23 cellular contexts compared by ENCODE assay signal in genomic region chr17:33469411-33469810, GRCh38.
"Had no signal": no experiment of that assay in that cellular context is flagged by ENCODE, and none has a peak within 500 bp of the region (broad histone marks: within the 10 kb centered on the region; RNA-seq: fewer than 3 reads in every experiment).

No MANE protein-coding gene starts in this region.

- H3K4me1 Mint-ChIP-seq: natural killer cell; stimulated activated effector memory CD8-positive, alpha-beta T cell treated with anti-CD3 and anti-CD28 coated beads, Interleukin-12 subunit alpha, Interleukin-12 subunit beta, amount 100 ng/mL, for 72 hours had no signal

- H2AFZ ChIP-seq: neural progenitor cell had no signal

- DNase-seq: erythroblast; head of caudate nucleus; hippocampal formation; left ventricle myocardium superior; mesendoderm; natural killer cell; occipital lobe; pancreas; right cardiac atrium; stimulated activated CD4-positive, alpha-beta T cell treated with anti-CD3 and anti-CD28 coated beads, Interleukin-4, amount 100 ng/mL, for 1 hour; stimulated activated CD8-positive, alpha-beta memory T cell treated with anti-CD3 and anti-CD28 coated beads, Interleukin-4, amount 100 ng/mL, for 48 hours; stimulated activated naive CD8-positive, alpha-beta T cell treated with anti-CD3 and anti-CD28 coated beads, Interleukin-15, Interleukin-2, amounts not matched to agents 100 U/mL and 50 U/mL, for 24 hours; thyroid gland had no signal

- FAIRE-seq: endothelial cell of umbilical vein, pancreas had no signal

- H3K27ac ChIP-seq: colonic mucosa, foreskin keratinocyte, neural progenitor cell, pancreas, suprapubic skin, thyroid gland, upper lobe of left lung, uterus had no signal

- H3K27me3 ChIP-seq: colonic mucosa, foreskin keratinocyte, neural progenitor cell, pancreas, thyroid gland, upper lobe of left lung, uterus had no signal

- H3K27ac Mint-ChIP-seq: natural killer cell; neural progenitor cell; progenitor cell of endocrine pancreas; stimulated activated effector memory CD8-positive, alpha-beta T cell treated with anti-CD3 and anti-CD28 coated beads, Interleukin-12 subunit alpha, Interleukin-12 subunit beta, amount 100 ng/mL, for 72 hours had no signal

- H3K4me3 Mint-ChIP-seq: natural killer cell; neural progenitor cell; stimulated activated effector memory CD8-positive, alpha-beta T cell treated with anti-CD3 and anti-CD28 coated beads, Interleukin-12 subunit alpha, Interleukin-12 subunit beta, amount 100 ng/mL, for 72 hours had no signal

- H3K9me3 ChIP-seq: colonic mucosa, pancreas, suprapubic skin, thyroid gland, upper lobe of left lung, uterus had no signal

- H3K9ac ChIP-seq: neural progenitor cell had no signal

- H3K4me2 ChIP-seq: neural progenitor cell had no signal

- H3K27me3 Mint-ChIP-seq: progenitor cell of endocrine pancreas had no signal

- ATAC-seq: natural killer cell, right cardiac atrium had no signal

- H3K36me3 Mint-ChIP-seq: natural killer cell; neural progenitor cell; stimulated activated effector memory CD8-positive, alpha-beta T cell treated with anti-CD3 and anti-CD28 coated beads, Interleukin-12 subunit alpha, Interleukin-12 subunit beta, amount 100 ng/mL, for 72 hours had no signal

- H3K36me3 ChIP-seq: colonic mucosa, neural progenitor cell, pancreas, suprapubic skin, thyroid gland, upper lobe of left lung, uterus had no signal

- H3K9me3 Mint-ChIP-seq: natural killer cell; stimulated activated effector memory CD8-positive, alpha-beta T cell treated with anti-CD3 and anti-CD28 coated beads, Interleukin-12 subunit alpha, Interleukin-12 subunit beta, amount 100 ng/mL, for 72 hours had no signal

- H3K4me3 ChIP-seq: colonic mucosa, lung, neural progenitor cell, pancreas, suprapubic skin, thyroid gland, upper lobe of left lung, uterus had no signal

- H3K4me1 ChIP-seq: colonic mucosa, neural progenitor cell, pancreas, suprapubic skin, thyroid gland, upper lobe of left lung, uterus had no signal
